ENCODE assay signal across 8 cellular contexts in genomic region chr5:138035605-138036537, GRCh38. TPM values are rescaled to one million over a fixed set of nuclear protein-coding genes. Genes with fewer than 3 reads are reported as not detected.
A peak's percentile ranks its signal among the peaks of the same experiment; 100 is the strongest.
DNase-seq lines count a peak whose midpoint lies in the region; ATAC-seq and TF ChIP-seq lines count a peak whose summit lies in the region.

No MANE protein-coding gene starts in this region.

- H3K79me2 ChIP-seq in DOHH2 (ENCODE audit: control insufficient read depth, low read length) (peaks cover 23% of the 10 kb centered on the region), HCT116 (ENCODE audit: insufficient read depth, low read length) (peaks cover 18% of the 10 kb centered on the region)

- 29% methylated on average over 11 of the region's 11 CpGs for WGBS in prostate gland

- H3K4me1 ChIP-seq in DOHH2 (ENCODE audit: control insufficient read depth, low read length), result peaks cover 44% of the 10 kb centered on the region
- H3K4me1 ChIP-seq in HCT116 (ENCODE audit: control insufficient read depth in 1 of 2, insufficient read depth in 2 of 2, low read length in 2 of 2), result peaks cover 12 to 34% of the 10 kb centered on the region in 2 experiments
- H3K4me1 ChIP-seq in prostate gland (replicated peaks), result no peaks in the 10 kb centered on the region

- peak; percentile 72 for ATAC-seq in HCT116
- ATAC-seq in Right ventricle myocardium superior (ENCODE audit: poor library complexity), result peak; percentile 56
- ATAC-seq in HG02571 (IDR thresholded peaks at IDR 0.05; ENCODE audit: unreplicated experiment), result no peak

- H4K20me1 ChIP-seq in DOHH2 (ENCODE audit: control insufficient read depth, insufficient read depth, low read depth, low read length) (peaks cover 5% of the 10 kb centered on the region), HCT116 (ENCODE audit: insufficient read depth) (peaks cover 6% of the 10 kb centered on the region; the same call in 1 of the 2 replicates)

- TF ChIP-seq POLR2A in HCT116 (IDR thresholded peaks at IDR 0.05; ENCODE audit: borderline replicate concordance, extremely low read depth, insufficient read depth, insufficient read length), result no peak
- no peak for TF ChIP-seq POLR2A in prostate gland (IDR thresholded peaks at IDR 0.05)

- CTCF ChIA-PET in HCT116 (lab: Charles Lee), result interaction anchor here (0.6 to 2.9 kb wide), 13 partner anchors 9 to 293 kb away, joined by 3 to 25 read pairs (median 4); no protein-coding TSS in a partner anchor

- H3K4me3 ChIP-seq in DOHH2 (ENCODE audit: low read length) (peak overlapping the region; percentile 8; the same call in 1 of the 2 replicates), HCT116 (replicated peaks in 1 of 2; ENCODE audit: low read depth in 1 of 2, low read length in 2 of 2) (no peak overlapping the region), prostate gland (no peak overlapping the region)

- H3K27ac ChIP-seq in DOHH2 (ENCODE audit: low read depth, low read length), result no peak overlapping the region
- H3K27ac ChIP-seq in HCT116 (ENCODE audit: low read depth, low read length), result no peak overlapping the region
- H3K27ac ChIP-seq in prostate gland, result no peak overlapping the region

- peak; percentile 98 for TF ChIP-seq CTCF in DOHH2 (IDR thresholded peaks at IDR 0.05; ENCODE audit: low read depth, low read length, poor library complexity, severe bottlenecking)
- peak; percentile 78 to 99 (median 98) for TF ChIP-seq CTCF in HCT116 (IDR thresholded peaks at IDR 0.05 in 2 of 3, conservative IDR thresholded peaks at IDR 0.05 in 1 of 3; ENCODE audit: borderline replicate concordance in 1 of 3, insufficient read depth in 1 of 3, low read depth in 2 of 3, low read length in 2 of 3)
- TF ChIP-seq CTCF in prostate gland (IDR thresholded peaks at IDR 0.05), result peak; percentile 50 to 85 (median 81)

- H3K9me3 ChIP-seq in DOHH2 (ENCODE audit: control insufficient read depth, insufficient read depth, low read length) (no peaks in the 10 kb centered on the region), HCT116 (ENCODE audit: control insufficient read depth in 1 of 2, insufficient read depth in 1 of 2, low read depth in 1 of 2, low read length in 2 of 2) (no peaks in the 10 kb centered on the region), prostate gland (no peaks in the 10 kb centered on the region)

- peak overlapping the region; percentile 66 for H2AFZ ChIP-seq in HCT116 (ENCODE audit: low read depth, low read length, poor library complexity, severe bottlenecking)

- H3K9ac ChIP-seq in HCT116 (ENCODE audit: low read length), result no peak overlapping the region

- peaks cover 7% of the 10 kb centered on the region for H3F3A ChIP-seq in DOHH2 (ENCODE audit: control insufficient read depth, insufficient read depth)

- intact Hi-C loops in HCT116 (cut with micrococcal nuclease) (loop anchor here (1.0 to 2.0 kb wide), 3 partner anchors 32 to 281 kb away; partner anchors contain the start of gene HNRNPA0), Right ventricle myocardium superior (cut with DNase I) (loop anchor here (5.0 kb wide), 1 partner anchor 36 kb away; no protein-coding TSS in a partner anchor), prostate gland (cut with DNase I) (loop anchor here (2.0 kb wide), 2 partner anchors 33 to 97 kb away; no protein-coding TSS in a partner anchor)

- H3K27me3 ChIP-seq in DOHH2 (ENCODE audit: control insufficient read depth, low read length), result no peaks in the 10 kb centered on the region
- H3K27me3 ChIP-seq in HCT116 (ENCODE audit: insufficient read depth, low read length), result no peaks in the 10 kb centered on the region
- H3K27me3 ChIP-seq in prostate gland (replicated peaks; ENCODE audit: insufficient read depth), result no peaks in the 10 kb centered on the region

- H3K9me2 ChIP-seq in DOHH2 (replicated peaks; ENCODE audit: control insufficient read depth, low read length) (no peaks in the 10 kb centered on the region), HCT116 (ENCODE audit: insufficient read depth) (no peaks in the 10 kb centered on the region)

- no TSS peak for BruUV-seq in HCT116 (replicated peaks; lab: Mats Ljungman, UMichigan)

- RAD21 ChIA-PET in HCT116 (lab: Charles Lee; ENCODE audit: low non-redundant PET in 1 of 2, low total read pairs in 2 of 2, uncharacterized antibody in 2 of 2, unreplicated experiment in 2 of 2), result interaction anchor here (0.6 to 1.3 kb wide), 5 partner anchors 21 to 1695 kb away, joined by 3 to 6 read pairs (median 3); no protein-coding TSS in a partner anchor

- peak; percentile 90 for DNase-seq in HCT116 (ENCODE audit: low read depth, low spot score)
- peak; percentile 56 for DNase-seq in NCI-H1105 (lab: John Stamatoyannopoulos, UW)
- peak; percentile 90 for DNase-seq in SKM-1 treated with dmso at 0.1 percent for 144 hours (lab: John Stamatoyannopoulos, UW; ENCODE audit: unreplicated experiment)
- DNase-seq in activated naive CD8-positive, alpha-beta T cell treated with anti-CD3 and anti-CD28 coated beads, Interleukin-2, amount 50 U/mL, for 16 hours (ENCODE audit: low read depth, low spot score), result peak; percentile 26
- DNase-seq in Right ventricle myocardium superior, result no peak
- peak; percentile 15 for DNase-seq in prostate gland (ENCODE audit: low spot score)

- H3K36me3 ChIP-seq in DOHH2 (ENCODE audit: control insufficient read depth, low read length), result peaks cover 14% of the 10 kb centered on the region
- no peaks in the 10 kb centered on the region for H3K36me3 ChIP-seq in HCT116 (ENCODE audit: control insufficient read depth in 1 of 2, insufficient read depth in 2 of 2, low read length in 2 of 2)
- H3K36me3 ChIP-seq in prostate gland, result no peaks in the 10 kb centered on the region

- peak; percentile 90 for TF ChIP-seq RAD21 in HCT116 (IDR thresholded peaks at IDR 0.05; ENCODE audit: low read depth)

- POLR2A ChIA-PET in HCT116 (lab: Charles Lee), result interaction anchor here (1.4 kb wide), 1 partner anchor 97 kb away, joined by 4 read pairs; no protein-coding TSS in a partner anchor

- peak overlapping the region; percentile 53 for H3K4me2 ChIP-seq in DOHH2 (ENCODE audit: low read length)
- H3K4me2 ChIP-seq in HCT116 (ENCODE audit: low read length), result peak overlapping the region; percentile 48

TF ChIP-seq in HCT116, 20 proteins besides CTCF, POLR2A, EP300 and RAD21:
- TF ChIP-seq MAX (IDR thresholded peaks at IDR 0.05) (peak; percentile 13; the same call in 1 of the 2 replicates), CBX3 (IDR thresholded peaks at IDR 0.05; ENCODE audit: low read depth) (peak; percentile 87), POLR2AphosphoS5 (IDR thresholded peaks at IDR 0.05; ENCODE audit: low read depth, low read length) (peak; percentile 32; the same call in 1 of the 2 replicates), CEBPB (IDR thresholded peaks at IDR 0.05; ENCODE audit: low read depth) (0 out of 2 replicates have a peak, but pooled peaks have one; percentile 10), ZFX (IDR thresholded peaks at IDR 0.05) (no peak)
TF ChIP-seq in HCT116: peak in this region for 4.

RNA-seq across cellular contexts. Expression of gene FAM13B, which starts 3.0 kb away (rescaled TPM):
- total RNA-seq in HCT116 (2021; ENCODE audit: unreplicated experiment), result 13.6 TPM
- 2.4 and 2.7 TPM in 2 replicates for polyA plus RNA-seq in HCT116 (2012)
- 21.9 TPM for total RNA-seq in Right ventricle myocardium superior
- 100 to 1,000 TPM in 1 of 2 donors, 10 to 100 TPM in 1; 34.4 to 107 TPM for total RNA-seq in prostate gland

RNA-seq across cellular contexts. Expression of gene WNT8A, which starts 48.0 kb away (rescaled TPM):
- not detected for total RNA-seq in HCT116 (2021; ENCODE audit: unreplicated experiment)
- not detected in 2 replicates for polyA plus RNA-seq in HCT116 (2012)
- not detected for total RNA-seq in Right ventricle myocardium superior
- total RNA-seq in prostate gland, result 1 to 10 TPM in 1 of 2 donors, not detected in 1; 1.1 TPM
